16 cellular contexts compared by ENCODE assay signal in the genomic region with DNA sequence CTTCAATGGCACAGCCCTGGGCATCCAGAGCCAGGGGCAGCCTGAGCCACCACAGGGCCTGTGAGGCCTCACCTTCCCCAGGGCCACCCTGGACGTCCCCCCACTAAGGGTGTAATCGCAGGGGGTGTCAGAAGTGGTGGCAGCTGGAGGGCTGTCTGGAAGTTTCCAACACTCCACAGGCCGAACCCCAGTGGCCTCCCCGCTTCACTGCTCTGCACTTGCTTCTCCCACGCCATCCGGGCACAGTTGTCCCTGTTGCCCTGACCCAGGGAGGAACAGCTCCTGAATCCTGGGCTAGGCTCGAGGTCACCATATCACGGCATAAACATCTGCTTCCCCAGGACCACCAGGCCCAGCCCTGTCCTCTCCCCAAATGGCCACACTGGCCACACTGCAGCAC.
DNase-seq lines count a peak whose midpoint lies in the region; ATAC-seq and TF ChIP-seq lines count a peak whose summit lies in the region.
"Had no signal": no experiment of that assay in that cellular context is flagged by ENCODE, and none has a peak within 500 bp of the region (broad histone marks: within the 10 kb centered on the region; RNA-seq: fewer than 3 reads in every experiment).

No MANE protein-coding gene starts in this region.

- H3K27me3 Mint-ChIP-seq in IgD-negative memory B cell: no peaks in the 10 kb centered on the region
- H3K27me3 Mint-ChIP-seq: CD4-positive, CD25-positive, alpha-beta regulatory T cell had no signal

- no peak overlapping the region for H3K4me3 ChIP-seq in NT2/D1 (ENCODE audit: insufficient read length, low read depth)
- no peak overlapping the region for H3K4me3 ChIP-seq in lower lobe of right lung
- no peak overlapping the region for H3K4me3 ChIP-seq in spleen
- H3K4me3 ChIP-seq: HAP-1 had no signal

- intact Hi-C loops in lower lobe of right lung (cut with DNase I) (no loop called here), spleen (cut with DNase I; ENCODE audit: low total_unique reads) (no loop called here)

- TF ChIP-seq POLR2A in spleen (IDR thresholded peaks at IDR 0.05): no peak

- no peak for TF ChIP-seq CTCF in lower lobe of right lung (IDR thresholded peaks at IDR 0.05)
- TF ChIP-seq CTCF in spleen (IDR thresholded peaks at IDR 0.05 in 8 of 11, conservative IDR thresholded peaks at IDR 0.05 in 3 of 11): no peak

- H3K9ac ChIP-seq in NT2/D1 (ENCODE audit: insufficient read length, low read depth): peak overlapping the region; percentile 3

- 81 to 89% (median 87%) methylated on average over 7 to 8 of the region's 8 CpGs for WGBS in spleen, 5 donors

- peaks cover 6% of the 10 kb centered on the region for H3K4me1 ChIP-seq in NT2/D1 (ENCODE audit: insufficient read depth, insufficient read length)
- H3K4me1 ChIP-seq in lower lobe of right lung: peaks cover 6% of the 10 kb centered on the region
- peaks cover 0 to 14% (median 6%) of the 10 kb centered on the region in 6 donors for H3K4me1 ChIP-seq in spleen
- H3K4me1 ChIP-seq: BE2C, HAP-1 had no signal

- peaks cover 31% of the 10 kb centered on the region for H3K36me3 ChIP-seq in NT2/D1 (ENCODE audit: insufficient read depth, insufficient read length, low read length)
- H3K36me3 ChIP-seq in lower lobe of right lung: peaks cover 12% of the 10 kb centered on the region
- peaks cover 0 to 45% (median 5%) of the 10 kb centered on the region in 6 donors for H3K36me3 ChIP-seq in spleen
- H3K36me3 ChIP-seq: BE2C, HAP-1 had no signal

- H3K9me3 Mint-ChIP-seq in IgD-negative memory B cell: peaks cover 0 to 10% (median 3%) of the 10 kb centered on the region in 3 donors

- H3K4me1 Mint-ChIP-seq in IgD-negative memory B cell: peaks cover 4 to 8% (median 6%) of the 10 kb centered on the region in 3 donors

- H3K9me3 ChIP-seq in NT2/D1 (ENCODE audit: insufficient read depth, low read length) (no peaks in the 10 kb centered on the region), lower lobe of right lung (no peaks in the 10 kb centered on the region), spleen (no peaks in the 10 kb centered on the region)
- H3K9me3 ChIP-seq: BE2C, HAP-1 had no signal

- DNase-seq in NT2/D1 (ENCODE audit: low read depth, low spot score): no peak
- peak; percentile 26 for DNase-seq in lower lobe of right lung
- peak; percentile 55 for DNase-seq in spleen
- DNase-seq in DMS153 treated with DMSO at 0.1 percent for 48 hours (lab: John Stamatoyannopoulos, UW; ENCODE audit: unreplicated experiment): no peak
- DNase-seq in activated naive CD4-positive, alpha-beta T cell treated with Interleukin-2 at 50 U/mL for 16 hours: no peak
- no peak for DNase-seq in NCI-H146 treated with DMSO at 0.1 percent for 48 hours (lab: John Stamatoyannopoulos, UW; ENCODE audit: unreplicated experiment)
- DNase-seq: ACHN; BE2C; C1 segment of cervical spinal cord; CD4-positive, CD25-positive, alpha-beta regulatory T cell; CD8-positive, alpha-beta memory T cell; COR-L47; DMS 273 treated with DMSO at 0.1 percent for 48 hours had no signal

- H3K4me3 Mint-ChIP-seq in IgD-negative memory B cell: peak overlapping the region in 1 of 4 donors; percentile 47
- H3K4me3 Mint-ChIP-seq: CD4-positive, CD25-positive, alpha-beta regulatory T cell; CD8-positive, alpha-beta memory T cell had no signal

- H3K36me3 Mint-ChIP-seq in IgD-negative memory B cell: peaks cover 15% of the 10 kb centered on the region

- H3K27me3 ChIP-seq in NT2/D1 (ENCODE audit: insufficient read depth, insufficient read length) (no peaks in the 10 kb centered on the region), lower lobe of right lung (ENCODE audit: low read depth) (no peaks in the 10 kb centered on the region), spleen (replicated peaks in 1 of 7) (no peaks in the 10 kb centered on the region)
- H3K27me3 ChIP-seq: BE2C had no signal

- H3K27ac Mint-ChIP-seq in IgD-negative memory B cell: peak overlapping the region in 2 of 3 donors; percentile 50 to 87
- H3K27ac Mint-ChIP-seq: CD8-positive, alpha-beta memory T cell had no signal

- no peak for ATAC-seq in lower lobe of right lung
- ATAC-seq in HG03095 (IDR thresholded peaks at IDR 0.05; ENCODE audit: unreplicated experiment): no peak

- H3K27ac ChIP-seq in lower lobe of right lung (no peak overlapping the region), spleen (no peak overlapping the region)

Comparison
In these comparisons a context has a peak if more than half of its experiments do, and no peak if none do; other contexts are left out.
1. DNase-seq: peak in lower lobe of right lung (single experiment) and spleen (single experiment); none in NT2/D1 (single experiment), DMS153 treated with DMSO at 0.1 percent for 48 hours (single experiment), activated naive CD4-positive, alpha-beta T cell treated with Interleukin-2 at 50 U/mL for 16 hours (single experiment) and NCI-H146 treated with DMSO at 0.1 percent for 48 hours (single experiment).